Comparison of ENCODE assay signal across 9 cellular contexts in genomic region chr15:85752591-85752990, GRCh38. TPM values are rescaled to one million over a fixed set of nuclear protein-coding genes. Genes with fewer than 3 reads are reported as not detected.
DNase-seq lines count a peak whose midpoint lies in the region; ATAC-seq and TF ChIP-seq lines count a peak whose summit lies in the region.
"Had no signal": no experiment of that assay in that cellular context is flagged by ENCODE, and none has a peak within 500 bp of the region (broad histone marks: within the 10 kb centered on the region; RNA-seq: fewer than 3 reads in every experiment).

No MANE protein-coding gene starts in this region.

- H3K4me2 ChIP-seq in mammary epithelial cell (ENCODE audit: insufficient read depth, low read depth, low read length) = peak overlapping the region; percentile 28
- H3K4me2 ChIP-seq: KMS-11 had no signal

- no peak overlapping the region for H3K9ac ChIP-seq in mammary epithelial cell (ENCODE audit: insufficient read depth, low read length)
- H3K9ac ChIP-seq: KMS-11 had no signal

- TF ChIP-seq CTCF in mammary epithelial cell (conservative IDR thresholded peaks at IDR 0.05 in 1 of 2, IDR thresholded peaks at IDR 0.05 in 1 of 2; ENCODE audit: extremely low read depth in 1 of 2, insufficient read depth in 1 of 2, low read depth in 1 of 2, low read length in 2 of 2) (no peak), right lobe of liver (IDR thresholded peaks at IDR 0.05) (no peak), uterus (IDR thresholded peaks at IDR 0.05) (no peak)

- H3K27me3 ChIP-seq in mammary epithelial cell (ENCODE audit: insufficient read depth, low read length) (no peaks in the 10 kb centered on the region), right lobe of liver (no peaks in the 10 kb centered on the region), uterus (no peaks in the 10 kb centered on the region)

- dilution Hi-C loops in mammary epithelial cell (cut with HindIII; ENCODE audit: low sequenced_read_pairs) = no loop called here

- no peaks in the 10 kb centered on the region for H3K27me3 Mint-ChIP-seq in stimulated activated naive CD8-positive, alpha-beta T cell treated with anti-CD3 and anti-CD28 coated beads, Interleukin-15, amount 100 ng/mL, for 72 hours

- H3K79me2 ChIP-seq in mammary epithelial cell (ENCODE audit: insufficient read depth, low read length) = no peaks in the 10 kb centered on the region

- H3K4me3 ChIP-seq in mammary epithelial cell (replicated peaks in 1 of 3; ENCODE audit: insufficient read depth in 1 of 3, low read depth in 2 of 3, low read length in 3 of 3) = no peak overlapping the region
- no peak overlapping the region for H3K4me3 ChIP-seq in right lobe of liver
- no peak overlapping the region for H3K4me3 ChIP-seq in uterus

- CTCF ChIA-PET in mammary epithelial cell (lab: Charles Lee; ENCODE audit: low non-redundant PET) = interaction anchor here (0.6 kb wide), 1 partner anchor 225 kb away, joined by 3 read pairs; no protein-coding TSS in a partner anchor

- H4K20me1 ChIP-seq in mammary epithelial cell (ENCODE audit: insufficient read depth, low read length) = no peaks in the 10 kb centered on the region

- no peak for DNase-seq in stimulated activated naive CD8-positive, alpha-beta T cell treated with anti-CD3 and anti-CD28 coated beads, Interleukin-15, amount 100 ng/mL, for 72 hours
- DNase-seq in stimulated activated naive CD8-positive, alpha-beta T cell treated with anti-CD3 and anti-CD28 coated beads, Interleukin-15, Interleukin-2, amounts not matched to agents 100 U/mL and 50 U/mL, for 24 hours = no peak
- DNase-seq in mammary epithelial cell = peak; percentile 64
- DNase-seq in right lobe of liver = peak; percentile 83 to 88 (median 84)
- DNase-seq in uterus = peak; percentile 21 to 34
- DNase-seq in AML-193 (lab: John Stamatoyannopoulos, UW) = no peak
- no peak for DNase-seq in GM19238 (ENCODE audit: insufficient read length, low spot score)
- DNase-seq in NCI-H69 (lab: John Stamatoyannopoulos, UW) = no peak

- 0% methylated on average over 7 of the region's 7 CpGs for WGBS in mammary epithelial cell (ENCODE audit: low coverage, missing lambda C conversion rate)
- 12% methylated on average over 5 of the region's 7 CpGs for WGBS in right lobe of liver (ENCODE audit: insufficient coverage, low coverage, low lambda C conversion rate, missing lambda C conversion rate)

- H2AFZ ChIP-seq in mammary epithelial cell (ENCODE audit: low read depth, low read length) = peak overlapping the region; percentile 46

- ATAC-seq in stimulated activated naive CD8-positive, alpha-beta T cell treated with anti-CD3 and anti-CD28 coated beads, Interleukin-15, amount 100 ng/mL, for 72 hours = no peak
- ATAC-seq in stimulated activated naive CD8-positive, alpha-beta T cell treated with anti-CD3 and anti-CD28 coated beads, Interleukin-15, Interleukin-2, amounts not matched to agents 100 U/mL and 50 U/mL, for 24 hours = no peak
- peak; percentile 79 to 85 (median 82) for ATAC-seq in right lobe of liver

- H3K4me1 ChIP-seq in mammary epithelial cell (ENCODE audit: insufficient read depth, low read length) = peaks cover 47% of the 10 kb centered on the region
- peaks cover 0 to 22% (median 4%) of the 10 kb centered on the region in 4 donors for H3K4me1 ChIP-seq in right lobe of liver
- H3K4me1 ChIP-seq in uterus = peaks cover 7 to 23% of the 10 kb centered on the region in 2 donors

- H3K4me3 Mint-ChIP-seq in stimulated activated naive CD8-positive, alpha-beta T cell treated with anti-CD3 and anti-CD28 coated beads, Interleukin-15, amount 100 ng/mL, for 72 hours = peak overlapping the region in 1 of 2 donors; percentile 36

- in situ Hi-C loops in mammary epithelial cell (cut with MboI; ENCODE audit: low sequenced_read_pairs in 2 of 2) = no loop called here

- H3K27ac Mint-ChIP-seq in stimulated activated naive CD8-positive, alpha-beta T cell treated with anti-CD3 and anti-CD28 coated beads, Interleukin-15, amount 100 ng/mL, for 72 hours = peak overlapping the region; percentile 58 to 92

- H3K4me1 Mint-ChIP-seq in stimulated activated naive CD8-positive, alpha-beta T cell treated with anti-CD3 and anti-CD28 coated beads, Interleukin-15, amount 100 ng/mL, for 72 hours = peaks cover 40% of the 10 kb centered on the region

- no peaks in the 10 kb centered on the region for H3K9me3 ChIP-seq in mammary epithelial cell (replicated peaks; ENCODE audit: insufficient read depth, low read length)
- no peaks in the 10 kb centered on the region for H3K9me3 ChIP-seq in right lobe of liver
- no peaks in the 10 kb centered on the region for H3K9me3 ChIP-seq in uterus

- H3K27ac ChIP-seq in mammary epithelial cell (ENCODE audit: insufficient read depth, low read depth, low read length) (peak overlapping the region; percentile 19), right lobe of liver (no peak overlapping the region), uterus (peak overlapping the region in 1 of 2 donors; percentile 75)
- H3K27ac ChIP-seq: KMS-11 had no signal

- BruUV-seq in mammary epithelial cell (replicated peaks; lab: Mats Ljungman, UMichigan) = no TSS peak

- H3K9me3 Mint-ChIP-seq in stimulated activated naive CD8-positive, alpha-beta T cell treated with anti-CD3 and anti-CD28 coated beads, Interleukin-15, amount 100 ng/mL, for 72 hours = no peaks in the 10 kb centered on the region

- H3K36me3 ChIP-seq in mammary epithelial cell (ENCODE audit: insufficient read depth, low read length) (no peaks in the 10 kb centered on the region), right lobe of liver (peaks cover 0 to 13% (median under 1%) of the 10 kb centered on the region in 4 donors), uterus (no peaks in the 10 kb centered on the region)

- TF ChIP-seq POLR2A in right lobe of liver (IDR thresholded peaks at IDR 0.05) (no peak), uterus (IDR thresholded peaks at IDR 0.05) (no peak)

- intact Hi-C loops in mammary epithelial cell (cut with micrococcal nuclease) = loop anchor here (1.0 kb wide), 1 partner anchor 42 kb away; the partner anchor contains the start of gene KLHL25
- intact Hi-C loops in right lobe of liver (cut with DNase I) = loop anchor here in 1 of 2 donors (10.0 kb wide), 1 partner anchor 82 kb away; no protein-coding TSS in a partner anchor
- intact Hi-C loops in uterus (cut with DNase I; ENCODE audit: low total_unique reads) = loop anchor here (5.0 kb wide), 1 partner anchor 40 kb away; the partner anchor contains the start of gene KLHL25

RNA-seq across cellular contexts. Expression of gene KLHL25, which starts 42.1 kb away (rescaled TPM):
- 10 to 100 TPM in 1 of 2 donors, 1 to 10 TPM in 1; 7.7 to 12.2 TPM for total RNA-seq in mammary epithelial cell
- 4.6 TPM for polyA plus RNA-seq in mammary epithelial cell
- 7.0 TPM for polyA minus RNA-seq in mammary epithelial cell
- total RNA-seq in right lobe of liver = 10 to 100 TPM in 3 of 6 experiments, 1 to 10 TPM in 3; 5.8 to 21.7 (median 13.4) TPM
- total RNA-seq in uterus = 10 to 100 TPM in 2 of 4 donors, 1 to 10 TPM in 2; 6.2 to 19.5 (median 11.9) TPM

Comparison
In these comparisons a context has a peak if more than half of its experiments do, and no peak if none do; other contexts are left out.
1. ATAC-seq: peak in right lobe of liver (4 of 4); none in stimulated activated naive CD8-positive, alpha-beta T cell treated with anti-CD3 and anti-CD28 coated beads, Interleukin-15, amount 100 ng/mL, for 72 hours (single experiment) and stimulated activated naive CD8-positive, alpha-beta T cell treated with anti-CD3 and anti-CD28 coated beads, Interleukin-15, Interleukin-2, amounts not matched to agents 100 U/mL and 50 U/mL, for 24 hours (single experiment).
2. DNase-seq: peak in mammary epithelial cell (single experiment), right lobe of liver (3 of 3) and uterus (2 of 2); none in stimulated activated naive CD8-positive, alpha-beta T cell treated with anti-CD3 and anti-CD28 coated beads, Interleukin-15, amount 100 ng/mL, for 72 hours (0 of 2), stimulated activated naive CD8-positive, alpha-beta T cell treated with anti-CD3 and anti-CD28 coated beads, Interleukin-15, Interleukin-2, amounts not matched to agents 100 U/mL and 50 U/mL, for 24 hours (single experiment), AML-193 (0 of 2), GM19238 (single experiment) and NCI-H69 (single experiment).